ENCODE assay signal across 15 cellular contexts in the genomic region with DNA sequence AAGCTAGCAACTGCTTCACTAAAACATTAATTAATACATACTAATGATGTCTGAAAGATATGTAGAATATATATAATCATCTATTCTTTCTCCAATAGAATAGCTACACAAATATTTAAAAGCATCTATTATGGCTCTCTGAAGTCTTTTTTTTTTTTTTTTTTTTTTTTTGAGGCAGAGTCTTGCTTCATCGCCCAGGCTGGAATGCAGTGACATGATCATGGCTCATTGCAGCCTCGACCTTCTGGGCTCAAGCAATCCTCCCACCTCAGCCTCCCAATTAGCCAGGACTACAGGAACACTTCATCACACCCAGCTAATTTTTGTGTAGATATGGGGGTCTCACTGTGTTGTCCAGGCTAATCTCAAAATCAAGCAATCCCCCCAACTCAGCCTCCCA.
DNase-seq lines count a peak whose midpoint lies in the region; ATAC-seq lines count a peak whose summit lies in the region.
"Had no signal": no experiment of that assay in that cellular context is flagged by ENCODE, and none has a peak within 500 bp of the region (broad histone marks: within the 10 kb centered on the region; RNA-seq: fewer than 3 reads in every experiment).

No MANE protein-coding gene starts in this region.

- H3K4ac ChIP-seq in mesenchymal stem cell (ENCODE audit: low read depth in 1 of 2, low read length in 2 of 2), result no peak overlapping the region

- H3K79me1 ChIP-seq in mesenchymal stem cell (replicated peaks; ENCODE audit: low read length, poor library complexity, severe bottlenecking), result no peaks in the 10 kb centered on the region

- H3K23ac ChIP-seq in mesenchymal stem cell (ENCODE audit: low read length in 2 of 2), result no peak overlapping the region

- no peaks in the 10 kb centered on the region for H3K27me3 ChIP-seq in mesenchymal stem cell (ENCODE audit: control insufficient read depth in 1 of 2, insufficient read depth in 1 of 2, low read length in 2 of 2)

- H3K9me3 ChIP-seq in mesenchymal stem cell (ENCODE audit: control insufficient read depth, low read length), result no peaks in the 10 kb centered on the region

- H4K91ac ChIP-seq in mesenchymal stem cell (ENCODE audit: low read length), result no peak overlapping the region

- H3K18ac ChIP-seq in mesenchymal stem cell (ENCODE audit: low read depth in 1 of 2, low read length in 2 of 2), result peak overlapping the region in 1 of 2 experiments; percentile 8

- no peak overlapping the region for H2AK5ac ChIP-seq in mesenchymal stem cell (ENCODE audit: low read length, severe bottlenecking)

- H2AFZ ChIP-seq in mesenchymal stem cell (ENCODE audit: low read depth, low read length), result no peak overlapping the region
- H2AFZ ChIP-seq: GM23338 had no signal

- DNase-seq in ELR (ENCODE audit: low read depth) (peak; percentile 43), LHCN-M2 (ENCODE audit: low read depth) (peak; percentile 20), epithelial cell of prostate (ENCODE audit: low read depth, low spot score) (no peak), mesenchymal stem cell (peak; percentile 6), NCI-H226 (no peak)
- no peak for DNase-seq in activated CD4-positive, alpha-beta T cell treated with anti-CD3 and anti-CD28 coated beads, Interleukin-2, amount 50 U/mL, for 4 hours
- DNase-seq: CD8-positive, alpha-beta T cell; COR-L47; DMS153; DMS79 treated with DMSO at 0.1 percent for 48 hours; GDM1; H7 had no signal

- H3K4me1 ChIP-seq in mesenchymal stem cell (ENCODE audit: control insufficient read depth, insufficient read depth, low read depth, low read length), result no peaks in the 10 kb centered on the region

- H3K4me3 ChIP-seq in mesenchymal stem cell (ENCODE audit: insufficient read depth in 1 of 2, low read depth in 1 of 2, low read length in 2 of 2), result no peak overlapping the region
- H3K4me3 ChIP-seq: GM23338, K562 had no signal

- no peak overlapping the region for H2BK15ac ChIP-seq in mesenchymal stem cell (ENCODE audit: low read depth, poor library complexity, severe bottlenecking)

- peak overlapping the region; percentile 21 for H3K27ac ChIP-seq in epithelial cell of prostate
- H3K27ac ChIP-seq in mesenchymal stem cell (ENCODE audit: low read length, poor library complexity, severe bottlenecking), result no peak overlapping the region

- no peak overlapping the region for H3K14ac ChIP-seq in mesenchymal stem cell (ENCODE audit: low read length in 2 of 2)

- no peak overlapping the region for H2BK120ac ChIP-seq in mesenchymal stem cell (ENCODE audit: low read depth, low read length)

- no peak overlapping the region for H2BK12ac ChIP-seq in mesenchymal stem cell (ENCODE audit: low read length in 2 of 2)

- H3K36me3 ChIP-seq in mesenchymal stem cell (ENCODE audit: control insufficient read depth in 1 of 2, insufficient read depth in 2 of 2, low read depth in 1 of 2, low read length in 2 of 2), result no peaks in the 10 kb centered on the region

- no peak for ATAC-seq in GM18909 (IDR thresholded peaks at IDR 0.05; ENCODE audit: poor library complexity, unreplicated experiment)
- ATAC-seq: CD8-positive, alpha-beta T cell; GM23338; K562 had no signal

- no CpG with 5 or more reads among the region's 2 CpGs for WGBS in mesenchymal stem cell

- no peak overlapping the region for H4K8ac ChIP-seq in mesenchymal stem cell (ENCODE audit: low read length)

- H3K4me2 ChIP-seq in mesenchymal stem cell (ENCODE audit: low read length, poor library complexity, severe bottlenecking), result no peak overlapping the region
- H3K4me2 ChIP-seq: GM23338 had no signal

- no peak overlapping the region for H3K9ac ChIP-seq in mesenchymal stem cell (ENCODE audit: low read length)

- H2BK5ac ChIP-seq in mesenchymal stem cell (ENCODE audit: low read depth, low read length, poor library complexity, severe bottlenecking), result no peak overlapping the region

Comparison
In these comparisons a context has a peak if more than half of its experiments do, and no peak if none do; other contexts are left out.
1. DNase-seq: peak in ELR (single experiment), LHCN-M2 (single experiment) and mesenchymal stem cell (single experiment); none in epithelial cell of prostate (single experiment), activated CD4-positive, alpha-beta T cell treated with anti-CD3 and anti-CD28 coated beads, Interleukin-2, amount 50 U/mL, for 4 hours (0 of 2) and NCI-H226 (single experiment).